8 cellular contexts compared by ENCODE assay signal in the genomic region with DNA sequence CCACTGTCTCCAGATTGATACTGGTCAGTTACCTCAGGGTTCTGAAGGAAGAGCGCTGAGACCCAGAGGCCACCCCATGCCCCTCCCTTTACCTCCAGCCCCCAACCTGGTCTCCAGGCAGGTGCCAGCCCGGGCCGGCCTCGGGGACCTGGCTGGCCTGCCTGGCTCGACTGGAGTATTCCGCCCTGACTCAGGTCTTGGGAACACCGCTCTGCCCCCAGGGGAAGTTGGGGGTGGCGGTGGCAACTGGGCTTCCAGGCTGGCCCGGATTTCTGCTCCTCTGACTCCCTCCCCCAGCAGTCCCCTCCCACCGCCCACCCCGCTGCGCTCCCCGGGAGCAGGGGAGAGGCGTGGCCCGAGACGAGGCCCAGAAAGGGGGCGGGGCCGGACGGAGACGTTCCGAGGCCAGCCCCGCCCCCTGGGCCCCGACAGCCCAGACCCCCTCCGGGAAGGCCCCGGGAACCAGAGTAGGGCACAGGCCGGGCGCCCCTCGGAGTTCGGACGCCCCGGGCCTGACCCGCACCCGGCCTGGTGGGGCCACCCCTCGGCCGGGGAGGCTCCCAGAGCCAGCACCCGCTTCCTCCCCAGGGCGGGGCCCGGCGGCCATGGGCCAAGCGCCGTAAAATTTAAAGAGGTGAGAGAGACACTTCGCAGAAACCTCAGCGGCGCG.
A peak's percentile ranks its signal among the peaks of the same experiment; 100 is the strongest.
DNase-seq lines count a peak whose midpoint lies in the region; ATAC-seq, FAIRE-seq and TF ChIP-seq lines count a peak whose summit lies in the region.

No MANE protein-coding gene starts in this region.

- peak overlapping the region; percentile 85 for H3K4me3 Mint-ChIP-seq in central memory CD8-positive, alpha-beta T cell

- H3K27me3 Mint-ChIP-seq in central memory CD8-positive, alpha-beta T cell, result no peaks in the 10 kb centered on the region

- H3K27ac ChIP-seq in right lobe of liver, result peak overlapping the region; percentile 36 to 63 (median 55)

- peaks cover 0 to 4% of the 10 kb centered on the region in 2 donors for H3K27me3 ChIP-seq in right lobe of liver

- no peaks in the 10 kb centered on the region for H3K36me3 ChIP-seq in right lobe of liver

- FAIRE-seq in GM12892 (lab: Jason Lieb, UNC), result peak; percentile 99

- H3K9me3 Mint-ChIP-seq in central memory CD8-positive, alpha-beta T cell, result no peaks in the 10 kb centered on the region

- H3K9me3 ChIP-seq in right lobe of liver, result no peaks in the 10 kb centered on the region

- TF ChIP-seq POLR2A in GM12892 (IDR thresholded peaks at IDR 0.05; ENCODE audit: low read depth, low read length) (no peak; the same call in 1 of the 2 replicates), right lobe of liver (IDR thresholded peaks at IDR 0.05) (no peak)

- intact Hi-C loops in right lobe of liver (cut with DNase I), result no loop called here

- H3K36me3 Mint-ChIP-seq in central memory CD8-positive, alpha-beta T cell (ENCODE audit: insufficient read depth), result peaks cover 15% of the 10 kb centered on the region

- TF ChIP-seq CTCF in HFF-Myc (IDR thresholded peaks at IDR 0.05; ENCODE audit: low read depth, low read length, missing control alignments), result no peak
- no peak for TF ChIP-seq CTCF in right lobe of liver (IDR thresholded peaks at IDR 0.05)

- 3% methylated on average over 4 of the region's 45 CpGs for whole genome bisulfite sequencing in right lobe of liver (ENCODE audit: insufficient coverage, low coverage, low lambda C conversion rate, missing lambda C conversion rate)

- H3K4me3 ChIP-seq in HFF-Myc (replicated peaks; ENCODE audit: low read depth, low read length) (peak overlapping the region; percentile 47), right lobe of liver (peak overlapping the region; percentile 41 to 56 (median 48))

- DNase-seq in GM12892 (ENCODE audit: insufficient read length), result peak; percentile 70
- peak; percentile 12 for DNase-seq in HFF-Myc (ENCODE audit: extremely low read depth, low read depth)
- DNase-seq in NCI-H1105 treated with DMSO at 0.1 percent for 48 hours (lab: John Stamatoyannopoulos, UW), result peak; percentile 64
- peak; percentile 61 to 71 for DNase-seq in central memory CD8-positive, alpha-beta T cell (ENCODE audit: low spot score in 2 of 2)
- peak; percentile 63 to 83 (median 80) for DNase-seq in right lobe of liver
- peak; percentile 72 to 90 (median 85) for DNase-seq in stimulated activated CD4-positive, alpha-beta T cell treated with anti-CD3 and anti-CD28 coated beads, TNF-alpha, amount 100 ng/mL, for 1 hour (ENCODE audit: low read depth in 3 of 3, low spot score in 1 of 3)
- no peak for DNase-seq in NCI-H1092 treated with DMSO at 0.1 percent for 48 hours (lab: John Stamatoyannopoulos, UW)

- ATAC-seq in activated CD4-positive, CD25-positive, alpha-beta regulatory T cell treated with anti-CD3 and anti-CD28 coated beads, Interleukin-2, amount 50 U/mL, for 24 hours, result peak; percentile 71 to 73
- ATAC-seq in central memory CD8-positive, alpha-beta T cell (replicated peaks; ENCODE audit: extremely low read depth, poor library complexity, severe bottlenecking), result peak; percentile 54
- ATAC-seq in right lobe of liver, result peak; percentile 74 to 88 (median 84)

- peaks cover 0 to 6% (median 0%) of the 10 kb centered on the region in 4 donors for H3K4me1 ChIP-seq in right lobe of liver

- peaks cover 56% of the 10 kb centered on the region for H3K4me1 Mint-ChIP-seq in central memory CD8-positive, alpha-beta T cell

- H3K27ac Mint-ChIP-seq in central memory CD8-positive, alpha-beta T cell (ENCODE audit: low read depth), result peak overlapping the region; percentile 97
